ENCODE assay signal across 27 cellular contexts in the genomic region with DNA sequence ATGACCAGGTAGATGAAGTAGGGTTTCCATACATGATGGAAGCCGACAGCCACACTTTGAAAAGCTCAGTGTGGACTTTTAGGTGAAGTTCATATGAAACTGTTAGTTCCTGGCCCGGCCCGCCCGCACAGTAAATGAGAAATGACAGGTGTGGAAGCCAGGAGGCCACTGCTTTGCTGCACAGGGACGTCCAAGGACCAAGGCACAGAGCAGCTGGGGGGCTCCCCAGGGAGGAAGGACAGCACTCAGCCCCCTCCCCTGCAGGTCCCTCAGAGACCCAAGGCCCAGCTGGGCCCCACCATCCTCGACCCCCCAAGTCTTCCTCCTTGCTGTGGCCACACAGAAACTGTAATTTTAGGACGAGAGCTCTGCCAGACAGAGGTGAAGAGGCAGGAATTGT.
"Had no signal": no experiment of that assay in that cellular context is flagged by ENCODE, and none has a peak within 500 bp of the region (broad histone marks: within the 10 kb centered on the region; RNA-seq: fewer than 3 reads in every experiment).

No MANE protein-coding gene starts in this region.

- H3K4me3 Mint-ChIP-seq: activated CD4-positive, alpha-beta T cell treated with anti-CD3 and anti-CD28 coated beads, Interleukin-2, amount 10 ng/mL, durations not matched to agents 24 days and 14 days; activated CD8-positive, alpha-beta T cell treated with anti-CD3 and anti-CD28 coated beads, Interleukin-2, amount 10 ng/mL, durations not matched to agents 7 days and 5 days; activated naive CD4-positive, alpha-beta T cell treated with anti-CD3 and anti-CD28 coated beads, Interleukin-2, amount 50 U/mL, for 24 hours; activated naive CD8-positive, alpha-beta T cell treated with anti-CD3 and anti-CD28 coated beads, Interleukin-2, amount 10 ng/mL, durations not matched to agents 7 days and 5 days; activated T-cell treated with anti-CD3 and anti-CD28 coated beads, Interleukin-2, amount 50 U/mL, for 4 hours; activated T-helper 1 cell treated with anti-CD3 and anti-CD28 coated beads, Interleukin-12 subunit alpha, Interleukin-12 subunit beta, Interleukin-2, Interleukin-4 antibody, amounts not matched to agents 30 ng/mL and 10 ng/mL and 1 ng/mL, durations not matched to agents 14 hours and 24 hours and 36 hours; T-helper 1 cell treated with Interleukin-12 subunit alpha and Interleukin-12 subunit beta and Interleukin-4 antibody, amounts not matched to agents 30 μg/mL and 1 μg/mL, for 36 hours; T-helper 2 cell treated with Interferon-gamma antibody and Interleukin-4, amounts not matched to agents 5 μg/mL and 100 μg/mL, for 36 hours had no signal

- H3K36me3 Mint-ChIP-seq: activated naive CD4-positive, alpha-beta T cell treated with anti-CD3 and anti-CD28 coated beads, Interleukin-2, amount 50 U/mL, for 24 hours; activated naive CD8-positive, alpha-beta T cell treated with anti-CD3 and anti-CD28 coated beads, Interleukin-2, amount 10 ng/mL, durations not matched to agents 7 days and 5 days had no signal

- H3K27me3 Mint-ChIP-seq: activated CD4-positive, alpha-beta T cell treated with anti-CD3 and anti-CD28 coated beads, Interleukin-2, amount 10 ng/mL, durations not matched to agents 24 days and 14 days; activated naive CD8-positive, alpha-beta T cell treated with anti-CD3 and anti-CD28 coated beads, Interleukin-2, amount 10 ng/mL, durations not matched to agents 7 days and 5 days had no signal

- H3K4me1 Mint-ChIP-seq: activated CD4-positive, alpha-beta T cell treated with anti-CD3 and anti-CD28 coated beads, Interleukin-2, amount 10 ng/mL, durations not matched to agents 24 days and 14 days; activated naive CD4-positive, alpha-beta T cell treated with anti-CD3 and anti-CD28 coated beads, Interleukin-2, amount 50 U/mL, for 24 hours; activated naive CD8-positive, alpha-beta T cell treated with anti-CD3 and anti-CD28 coated beads, Interleukin-2, amount 10 ng/mL, durations not matched to agents 7 days and 5 days had no signal

- DNase-seq: activated CD4-positive, alpha-beta T cell treated with anti-CD3 and anti-CD28 coated beads, Interleukin-2, amount 10 ng/mL, durations not matched to agents 24 days and 14 days; activated CD4-positive, alpha-beta T cell treated with anti-CD3 and anti-CD28 coated beads, Interleukin-2, amount 50 U/mL, for 4 hours; activated CD8-positive, alpha-beta T cell treated with anti-CD3 and anti-CD28 coated beads, Interleukin-2, amount 10 ng/mL, durations not matched to agents 7 days and 5 days; activated naive CD4-positive, alpha-beta T cell; activated naive CD8-positive, alpha-beta T cell treated with anti-CD3 and anti-CD28 coated beads, Interleukin-2, amount 10 ng/mL, durations not matched to agents 7 days and 5 days; activated T-cell treated with anti-CD3 and anti-CD28 coated beads for 4 hours; activated T-cell treated with anti-CD3 and anti-CD28 coated beads, Interleukin-2, amount 50 U/mL, for 4 hours; amygdala; caudate nucleus; Kasumi-1; KG1; MG63; NCI-H1048; NCI-H1105 treated with DMSO at 0.1 percent for 48 hours; NCI-H1436; NCI-H1694; NCI-H1930; NCI-H2081 treated with DMSO at 0.1 percent for 48 hours; NCI-H226; NCI-H524 treated with DMSO at 0.1 percent for 48 hours; SHP77 treated with DMSO at 0.1 percent for 48 hours; SK-N-SH had no signal

- H3K27ac Mint-ChIP-seq: activated CD4-positive, alpha-beta T cell treated with anti-CD3 and anti-CD28 coated beads, Interleukin-2, amount 10 ng/mL, durations not matched to agents 24 days and 14 days; activated CD8-positive, alpha-beta T cell treated with anti-CD3 and anti-CD28 coated beads, Interleukin-2, amount 10 ng/mL, durations not matched to agents 7 days and 5 days; activated naive CD4-positive, alpha-beta T cell treated with anti-CD3 and anti-CD28 coated beads, Interleukin-2, amount 50 U/mL, for 24 hours; activated naive CD8-positive, alpha-beta T cell treated with anti-CD3 and anti-CD28 coated beads, Interleukin-2, amount 10 ng/mL, durations not matched to agents 7 days and 5 days; activated T-helper 1 cell treated with anti-CD3 and anti-CD28 coated beads, Interleukin-12 subunit alpha, Interleukin-12 subunit beta, Interleukin-2, Interleukin-4 antibody, amounts not matched to agents 30 ng/mL and 10 ng/mL and 1 ng/mL, durations not matched to agents 14 hours and 24 hours and 36 hours; T-helper 1 cell treated with Interleukin-12 subunit alpha and Interleukin-12 subunit beta and Interleukin-4 antibody, amounts not matched to agents 30 μg/mL and 1 μg/mL, for 36 hours; T-helper 2 cell treated with Interferon-gamma antibody and Interleukin-4, amounts not matched to agents 5 μg/mL and 100 μg/mL, for 36 hours had no signal

- ATAC-seq: activated CD8-positive, alpha-beta T cell treated with anti-CD3 and anti-CD28 coated beads, Interleukin-2, amount 10 ng/mL, durations not matched to agents 7 days and 5 days; activated T-cell treated with anti-CD3 and anti-CD28 coated beads, Interleukin-2, amount 50 U/mL, for 4 hours; Panc1 had no signal

- H3K9me3 Mint-ChIP-seq: activated CD4-positive, alpha-beta T cell treated with anti-CD3 and anti-CD28 coated beads, Interleukin-2, amount 10 ng/mL, durations not matched to agents 24 days and 14 days; activated naive CD4-positive, alpha-beta T cell treated with anti-CD3 and anti-CD28 coated beads, Interleukin-2, amount 50 U/mL, for 24 hours; activated T-cell treated with anti-CD3 and anti-CD28 coated beads, Interleukin-2, amount 50 U/mL, for 4 hours had no signal
